Comparison of ENCODE assay signal across 12 cellular contexts in genomic region chr4:6476893-6477292, GRCh38. TPM values are rescaled to one million over a fixed set of nuclear protein-coding genes. Genes with fewer than 3 reads are reported as not detected.
DNase-seq lines count a peak whose midpoint lies in the region; ATAC-seq and TF ChIP-seq lines count a peak whose summit lies in the region.
"Had no signal": no experiment of that assay in that cellular context is flagged by ENCODE, and none has a peak within 500 bp of the region (broad histone marks: within the 10 kb centered on the region; RNA-seq: fewer than 3 reads in every experiment).

No MANE protein-coding gene starts in this region.

- no peaks in the 10 kb centered on the region for H3K9me3 Mint-ChIP-seq in activated CD8-positive, alpha-beta memory T cell treated with anti-CD3 and anti-CD28 coated beads, Interleukin-2, amount 10 ng/mL, durations not matched to agents 7 days and 5 days (ENCODE audit: low read depth)

- H3K27ac ChIP-seq in vagina, result no peak overlapping the region
- H3K27ac ChIP-seq: BLaER1, HL-60 had no signal

- CTCF ChIA-PET in activated CD8-positive, alpha-beta memory T cell treated with anti-CD3 and anti-CD28 coated beads, Interleukin-2, amount 10 ng/mL, durations not matched to agents 7 days and 5 days (lab: Charles Lee), result no interaction called here

- ATAC-seq in activated CD8-positive, alpha-beta memory T cell treated with anti-CD3 and anti-CD28 coated beads, Interleukin-2, amount 10 ng/mL, durations not matched to agents 7 days and 5 days, result no peak
- no peak for ATAC-seq in left lobe of liver
- ATAC-seq in GM21576 (IDR thresholded peaks at IDR 0.05; ENCODE audit: unreplicated experiment), result no peak

- no peaks in the 10 kb centered on the region for H3K27me3 ChIP-seq in vagina

- no peak overlapping the region for H3K4me3 Mint-ChIP-seq in activated CD8-positive, alpha-beta memory T cell treated with anti-CD3 and anti-CD28 coated beads, Interleukin-2, amount 10 ng/mL, durations not matched to agents 7 days and 5 days

- no peak for TF ChIP-seq CTCF in vagina (IDR thresholded peaks at IDR 0.05)

- no peak overlapping the region for H3K4me3 ChIP-seq in vagina
- H3K4me3 ChIP-seq: BLaER1 had no signal

- TF ChIP-seq POLR2A in vagina (IDR thresholded peaks at IDR 0.05), result no peak

- peak; percentile 26 for DNase-seq in activated CD8-positive, alpha-beta memory T cell treated with anti-CD3 and anti-CD28 coated beads for 24 hours
- DNase-seq in activated CD8-positive, alpha-beta memory T cell treated with anti-CD3 and anti-CD28 coated beads, Interleukin-2, amount 10 ng/mL, durations not matched to agents 7 days and 5 days, result no peak
- DNase-seq in ecto neural progenitor cell (ENCODE audit: low spot score) (peak; percentile 12), left lobe of liver (ENCODE audit: low spot score) (peak; percentile 5), vagina (ENCODE audit: extremely low spot score in 2 of 2) (peak; percentile 37 to 85), OCI-M1 (lab: John Stamatoyannopoulos, UW) (no peak)
- DNase-seq: 8988T, AML-193, DMS79 had no signal

- H3K27me3 Mint-ChIP-seq in activated CD8-positive, alpha-beta memory T cell treated with anti-CD3 and anti-CD28 coated beads, Interleukin-2, amount 10 ng/mL, durations not matched to agents 7 days and 5 days, result peaks cover 26% of the 10 kb centered on the region

- no peaks in the 10 kb centered on the region for H3K9me3 ChIP-seq in vagina
- H3K9me3 ChIP-seq: BLaER1 had no signal

- H3K36me3 Mint-ChIP-seq in activated CD8-positive, alpha-beta memory T cell treated with anti-CD3 and anti-CD28 coated beads, Interleukin-2, amount 10 ng/mL, durations not matched to agents 7 days and 5 days, result no peaks in the 10 kb centered on the region

- no peaks in the 10 kb centered on the region for H3K36me3 ChIP-seq in vagina
- H3K36me3 ChIP-seq: BLaER1 had no signal

- H3K27ac Mint-ChIP-seq in activated CD8-positive, alpha-beta memory T cell treated with anti-CD3 and anti-CD28 coated beads, Interleukin-2, amount 10 ng/mL, durations not matched to agents 7 days and 5 days, result no peak overlapping the region

- no peaks in the 10 kb centered on the region for H3K4me1 Mint-ChIP-seq in activated CD8-positive, alpha-beta memory T cell treated with anti-CD3 and anti-CD28 coated beads, Interleukin-2, amount 10 ng/mL, durations not matched to agents 7 days and 5 days

- intact Hi-C loops in vagina (cut with DNase I), result no loop called here

- peaks cover 13% of the 10 kb centered on the region for H3K4me1 ChIP-seq in vagina

RNA-seq across cellular contexts. Expression of gene PPP2R2C, which starts 4.5 kb away (rescaled TPM):
- not detected for total RNA-seq in activated CD8-positive, alpha-beta memory T cell treated with anti-CD3 and anti-CD28 coated beads, Interleukin-2, amount 10 ng/mL, durations not matched to agents 7 days and 5 days
- total RNA-seq in left lobe of liver, result 0.13 TPM
- total RNA-seq in vagina, result 17.2 TPM

Comparison
In these comparisons a context has a peak if more than half of its experiments do, and no peak if none do; other contexts are left out.
1. DNase-seq: peak in activated CD8-positive, alpha-beta memory T cell treated with anti-CD3 and anti-CD28 coated beads for 24 hours (single experiment), ecto neural progenitor cell (single experiment), left lobe of liver (single experiment) and vagina (2 of 2); none in activated CD8-positive, alpha-beta memory T cell treated with anti-CD3 and anti-CD28 coated beads, Interleukin-2, amount 10 ng/mL, durations not matched to agents 7 days and 5 days (single experiment) and OCI-M1 (single experiment).
2. RNA of gene PPP2R2C, which starts 4.5 kb away (total RNA-seq): 17.2 TPM in vagina (single experiment); 0.13 TPM in left lobe of liver (single experiment) and not detected in activated CD8-positive, alpha-beta memory T cell treated with anti-CD3 and anti-CD28 coated beads, Interleukin-2, amount 10 ng/mL, durations not matched to agents 7 days and 5 days; every median in the first group is over 10 times any median in the second.